Comparison of ENCODE assay signal across 20 cellular contexts in genomic region chr1:226666164-226666506, GRCh38.
DNase-seq lines count a peak whose midpoint lies in the region; ATAC-seq and TF ChIP-seq lines count a peak whose summit lies in the region.
"Had no signal": no experiment of that assay in that cellular context is flagged by ENCODE, and none has a peak within 500 bp of the region (broad histone marks: within the 10 kb centered on the region; RNA-seq: fewer than 3 reads in every experiment).

No MANE protein-coding gene starts in this region.

- no peak for DNase-seq in activated naive CD4-positive, alpha-beta T cell treated with anti-CD3 and anti-CD28 coated beads, Interleukin-2, amount 50 U/mL, for 72 hours (ENCODE audit: low spot score in 2 of 2)
- DNase-seq in vagina (ENCODE audit: extremely low spot score in 2 of 2): no peak
- no peak for DNase-seq in T-helper 1 cell
- DNase-seq in HPDE6-E6E7 (ENCODE audit: extremely low spot score): no peak
- DNase-seq: ACHN; activated CD4-positive, alpha-beta T cell treated with anti-CD3 and anti-CD28 coated beads, Interleukin-2, amount 10 ng/mL, durations not matched to agents 24 days and 14 days; cortex of kidney; Kasumi-1; NCI-H1417 treated with DMSO at 0.1 percent for 48 hours; NCI-H2227 treated with DMSO at 0.1 percent for 48 hours; nucleus accumbens; stimulated activated CD4-positive, alpha-beta T cell treated with anti-CD3 and anti-CD28 coated beads, Interleukin-4, amount 100 ng/mL, for 1 hour; stimulated activated CD8-positive, alpha-beta memory T cell treated with anti-CD3 and anti-CD28 coated beads, Interleukin-4, amount 100 ng/mL, for 48 hours; T-helper 9 cell; upper lobe of left lung had no signal

- no peak for TF ChIP-seq POLR2A in vagina (IDR thresholded peaks at IDR 0.05)

- no peaks in the 10 kb centered on the region for H3K36me3 Mint-ChIP-seq in activated naive CD4-positive, alpha-beta T cell treated with anti-CD3 and anti-CD28 coated beads, Interleukin-2, amount 50 U/mL, for 24 hours
- peaks cover 1 to 7% of the 10 kb centered on the region in 2 donors for H3K36me3 Mint-ChIP-seq in activated naive CD4-positive, alpha-beta T cell treated with anti-CD3 and anti-CD28 coated beads, Interleukin-2, amount 50 U/mL, for 72 hours
- H3K36me3 Mint-ChIP-seq in activated naive CD8-positive, alpha-beta T cell: peaks cover 8% of the 10 kb centered on the region

- no peaks in the 10 kb centered on the region for H3K9me3 Mint-ChIP-seq in activated naive CD4-positive, alpha-beta T cell treated with anti-CD3 and anti-CD28 coated beads, Interleukin-2, amount 50 U/mL, for 24 hours
- H3K9me3 Mint-ChIP-seq in activated naive CD4-positive, alpha-beta T cell treated with anti-CD3 and anti-CD28 coated beads, Interleukin-2, amount 50 U/mL, for 72 hours: no peaks in the 10 kb centered on the region
- H3K9me3 Mint-ChIP-seq in activated naive CD8-positive, alpha-beta T cell (ENCODE audit: low read depth): no peaks in the 10 kb centered on the region
- H3K9me3 Mint-ChIP-seq: activated CD4-positive, alpha-beta T cell treated with anti-CD3 and anti-CD28 coated beads, Interleukin-2, amount 10 ng/mL, durations not matched to agents 24 days and 14 days had no signal

- H3K4me3 Mint-ChIP-seq in activated naive CD4-positive, alpha-beta T cell treated with anti-CD3 and anti-CD28 coated beads, Interleukin-2, amount 50 U/mL, for 24 hours: peak overlapping the region; percentile 57
- H3K4me3 Mint-ChIP-seq in activated naive CD8-positive, alpha-beta T cell: peak overlapping the region; percentile 40
- H3K4me3 Mint-ChIP-seq: activated CD4-positive, alpha-beta T cell treated with anti-CD3 and anti-CD28 coated beads, Interleukin-2, amount 10 ng/mL, durations not matched to agents 24 days and 14 days had no signal

- H3K27me3 ChIP-seq in muscle layer of duodenum (ENCODE audit: low read depth, low read length) (no peaks in the 10 kb centered on the region), vagina (no peaks in the 10 kb centered on the region)
- H3K27me3 ChIP-seq: upper lobe of left lung had no signal

- H3K27ac ChIP-seq in muscle layer of duodenum (ENCODE audit: low read length): peak overlapping the region; percentile 91
- H3K27ac ChIP-seq in vagina: peak overlapping the region; percentile 98

- H3K27me3 Mint-ChIP-seq in activated naive CD4-positive, alpha-beta T cell treated with anti-CD3 and anti-CD28 coated beads, Interleukin-2, amount 50 U/mL, for 24 hours: no peaks in the 10 kb centered on the region
- H3K27me3 Mint-ChIP-seq in activated naive CD8-positive, alpha-beta T cell: no peaks in the 10 kb centered on the region
- H3K27me3 Mint-ChIP-seq: activated CD4-positive, alpha-beta T cell treated with anti-CD3 and anti-CD28 coated beads, Interleukin-2, amount 10 ng/mL, durations not matched to agents 24 days and 14 days had no signal

- no peaks in the 10 kb centered on the region for H3K9me3 ChIP-seq in muscle layer of duodenum (ENCODE audit: control insufficient read depth in 1 of 2, low read length in 2 of 2)
- no peaks in the 10 kb centered on the region for H3K9me3 ChIP-seq in vagina
- H3K9me3 ChIP-seq: upper lobe of left lung had no signal

- H3K27ac Mint-ChIP-seq in activated naive CD4-positive, alpha-beta T cell treated with anti-CD3 and anti-CD28 coated beads, Interleukin-2, amount 50 U/mL, for 24 hours: peak overlapping the region; percentile 92
- H3K27ac Mint-ChIP-seq in activated naive CD4-positive, alpha-beta T cell treated with anti-CD3 and anti-CD28 coated beads, Interleukin-2, amount 50 U/mL, for 72 hours: peak overlapping the region in 1 of 2 donors; percentile 90
- H3K27ac Mint-ChIP-seq in activated naive CD8-positive, alpha-beta T cell: peak overlapping the region; percentile 97
- H3K27ac Mint-ChIP-seq: activated CD4-positive, alpha-beta T cell treated with anti-CD3 and anti-CD28 coated beads, Interleukin-2, amount 10 ng/mL, durations not matched to agents 24 days and 14 days had no signal

- no peak for TF ChIP-seq CTCF in vagina (IDR thresholded peaks at IDR 0.05)

- H3K4me3 ChIP-seq in muscle layer of duodenum (ENCODE audit: low read depth in 1 of 2, low read length in 2 of 2): no peak overlapping the region
- H3K4me3 ChIP-seq in vagina: no peak overlapping the region
- H3K4me3 ChIP-seq: upper lobe of left lung had no signal

- intact Hi-C loops in vagina (cut with DNase I): no loop called here

- no peaks in the 10 kb centered on the region for H3K36me3 ChIP-seq in muscle layer of duodenum (ENCODE audit: control insufficient read depth in 1 of 2, insufficient read depth in 2 of 2, low read length in 2 of 2)
- no peaks in the 10 kb centered on the region for H3K36me3 ChIP-seq in vagina
- H3K36me3 ChIP-seq: upper lobe of left lung had no signal

- no peak for ATAC-seq in activated naive CD4-positive, alpha-beta T cell treated with anti-CD3 and anti-CD28 coated beads, Interleukin-2, amount 50 U/mL, for 72 hours
- no peak for ATAC-seq in GM21515 (IDR thresholded peaks at IDR 0.05; ENCODE audit: unreplicated experiment)
- ATAC-seq: sciatic nerve had no signal

- H3K4me1 ChIP-seq in muscle layer of duodenum (ENCODE audit: control insufficient read depth in 1 of 2, insufficient read depth in 2 of 2, low read length in 2 of 2): peaks cover 50 to 77% of the 10 kb centered on the region in 2 donors
- H3K4me1 ChIP-seq in vagina: peaks cover 70% of the 10 kb centered on the region

- H3K4me1 Mint-ChIP-seq in activated naive CD4-positive, alpha-beta T cell treated with anti-CD3 and anti-CD28 coated beads, Interleukin-2, amount 50 U/mL, for 24 hours: peaks cover 93% of the 10 kb centered on the region
- H3K4me1 Mint-ChIP-seq in activated naive CD8-positive, alpha-beta T cell (ENCODE audit: low read depth): peaks cover 91% of the 10 kb centered on the region
